Comparison of ENCODE assay signal across 12 cellular contexts in the genomic region with DNA sequence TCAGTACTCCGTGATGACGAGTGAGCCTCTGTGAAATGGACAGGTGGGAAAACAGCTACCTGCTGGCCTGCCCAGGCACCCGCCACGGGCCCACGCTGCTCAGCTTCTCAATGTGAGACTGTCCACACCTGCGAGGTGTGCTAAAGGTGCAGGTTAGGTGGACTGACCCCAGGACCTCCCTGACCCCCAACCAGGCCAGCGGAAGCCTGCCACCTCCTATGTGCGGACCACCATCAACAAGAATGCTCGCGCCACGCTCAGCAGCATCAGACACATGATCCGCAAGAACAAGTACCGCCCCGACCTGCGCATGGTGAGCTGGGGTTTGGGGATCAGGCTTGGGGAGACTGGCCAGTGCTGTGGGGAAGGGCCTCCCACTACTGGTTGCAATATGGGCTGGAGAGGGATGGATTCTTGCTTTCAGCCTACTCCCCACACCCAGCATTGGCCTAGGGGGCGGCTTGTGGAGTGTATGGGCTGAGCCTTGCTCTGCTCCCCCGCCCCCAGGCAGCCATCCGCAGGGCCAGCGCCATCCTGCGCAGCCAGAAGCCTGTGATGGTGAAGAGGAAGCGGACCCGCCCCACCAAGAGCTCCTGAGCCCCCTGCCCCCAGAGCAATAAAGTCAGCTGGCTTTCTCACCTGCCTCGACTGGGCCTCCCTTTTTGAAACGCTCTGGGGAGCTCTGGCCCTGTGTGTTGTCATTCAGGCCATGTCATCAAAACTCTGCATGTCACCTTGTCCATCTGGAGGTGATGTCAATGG. TPM values are rescaled to one million over a fixed set of nuclear protein-coding genes. Genes with fewer than 3 reads are reported as not detected.
DNase-seq lines count a peak whose midpoint lies in the region; ATAC-seq and TF ChIP-seq lines count a peak whose summit lies in the region.
"Had no signal": no experiment of that assay in that cellular context is flagged by ENCODE, and none has a peak within 500 bp of the region (broad histone marks: within the 10 kb centered on the region; RNA-seq: fewer than 3 reads in every experiment).

No MANE protein-coding gene starts in this region.

- H3K4me1 ChIP-seq in heart left ventricle, result peaks cover 14 to 62% (median 42%) of the 10 kb centered on the region in 12 donors

- H3K36me3 Mint-ChIP-seq in activated T-helper 17 cell treated with anti-CD3 and anti-CD28 coated beads, Interleukin-2, amount 50 U/mL, for 72 hours (ENCODE audit: low read depth), result peaks cover 73% of the 10 kb centered on the region
- H3K36me3 Mint-ChIP-seq in immature natural killer cell, result peaks cover 0 to 21% (median 8%) of the 10 kb centered on the region in 3 donors

- H3K9me3 Mint-ChIP-seq in activated T-helper 17 cell treated with anti-CD3 and anti-CD28 coated beads, Interleukin-2, amount 50 U/mL, for 72 hours, result no peaks in the 10 kb centered on the region
- H3K9me3 Mint-ChIP-seq in immature natural killer cell, result no peaks in the 10 kb centered on the region

- DNase-seq in heart left ventricle (no peak), cardiac septum (ENCODE audit: low spot score) (no peak), immature natural killer cell (no peak), substantia nigra (lab: John Stamatoyannopoulos, UW) (no peak), GF-D8 (lab: John Stamatoyannopoulos, UW) (no peak), SHP77 treated with DMSO at 0.1 percent for 48 hours (lab: John Stamatoyannopoulos, UW) (no peak), SW 1271 (lab: John Stamatoyannopoulos, UW) (no peak)
- DNase-seq: adrenal gland, DMS 273 treated with DMSO at 0.1 percent for 48 hours, NCI-H345, posterior cingulate gyrus had no signal

- H3K9me3 ChIP-seq in heart left ventricle, result no peaks in the 10 kb centered on the region
- H3K9me3 ChIP-seq: adrenal gland had no signal

- WGBS in heart left ventricle, 4 donors, result 87 to 89% (median 88%) methylated on average over 19 to 24 of the region's 24 CpGs

- H3K27me3 Mint-ChIP-seq in activated T-helper 17 cell treated with anti-CD3 and anti-CD28 coated beads, Interleukin-2, amount 50 U/mL, for 72 hours, result no peaks in the 10 kb centered on the region
- peaks cover 13 to 27% (median 16%) of the 10 kb centered on the region in 3 donors for H3K27me3 Mint-ChIP-seq in immature natural killer cell (ENCODE audit: low read depth in 3 of 3)

- no peak for TF ChIP-seq POLR2A in heart left ventricle (IDR thresholded peaks at IDR 0.05)

- H3K27me3 ChIP-seq in heart left ventricle, result no peaks in the 10 kb centered on the region
- H3K27me3 ChIP-seq: adrenal gland had no signal

- ATAC-seq in heart left ventricle, result no peak
- no peak for ATAC-seq in activated T-helper 17 cell treated with anti-CD3 and anti-CD28 coated beads, Interleukin-2, amount 50 U/mL, for 72 hours (replicated peaks)

- H3K27ac ChIP-seq in heart left ventricle, result no peak overlapping the region
- H3K27ac ChIP-seq in substantia nigra (ENCODE audit: low read depth, low read length, poor library complexity, severe bottlenecking), result peak overlapping the region; percentile 84
- H3K27ac ChIP-seq: adrenal gland had no signal

- peak overlapping the region in 9 of 12 donors; percentile 62 to 87 (median 78) for H3K4me3 ChIP-seq in heart left ventricle

- H3K36me3 ChIP-seq in heart left ventricle, result peaks cover 0 to 62% (median 48%) of the 10 kb centered on the region in 9 donors

- peaks cover 14% of the 10 kb centered on the region for H3K4me1 Mint-ChIP-seq in activated T-helper 17 cell treated with anti-CD3 and anti-CD28 coated beads, Interleukin-2, amount 50 U/mL, for 72 hours
- peaks cover 56 to 72% of the 10 kb centered on the region in 2 donors for H3K4me1 Mint-ChIP-seq in immature natural killer cell

- H3K27ac Mint-ChIP-seq in activated T-helper 17 cell treated with anti-CD3 and anti-CD28 coated beads, Interleukin-2, amount 50 U/mL, for 72 hours, result peak overlapping the region; percentile 100
- peak overlapping the region in 5 of 6 donors; percentile 48 to 99 (median 79) for H3K27ac Mint-ChIP-seq in immature natural killer cell

- TF ChIP-seq CTCF in heart left ventricle (IDR thresholded peaks at IDR 0.05), result no peak

- intact Hi-C loops in heart left ventricle (cut with DNase I) (loop anchor here in 3 of 10 donors (2.0 to 10.0 kb wide), 3 partner anchors 17 to 247 kb away; no protein-coding TSS in a partner anchor), cardiac septum (cut with DNase I) (loop anchor here (2.0 kb wide), 1 partner anchor 17 kb away; no protein-coding TSS in a partner anchor)

- peak overlapping the region; percentile 100 for H3K4me3 Mint-ChIP-seq in activated T-helper 17 cell treated with anti-CD3 and anti-CD28 coated beads, Interleukin-2, amount 50 U/mL, for 72 hours
- peak overlapping the region; percentile 94 to 100 (median 98) for H3K4me3 Mint-ChIP-seq in immature natural killer cell

RNA-seq across cellular contexts. Expression of a gene that starts 2.2 kb away (rescaled TPM):
- total RNA-seq in heart left ventricle (1,000 to 10,000 TPM in 1 of 9 donors, 100 to 1,000 TPM in 8; 196 to 1,019 (median 565) TPM), cardiac septum (479 TPM)
- polyA plus RNA-seq in heart left ventricle (1,000 to 10,000 TPM in 1 of 2 donors, 100 to 1,000 TPM in 1; 768 to 1,391 TPM), immature natural killer cell (100 to 1,000 TPM; 118 to 365 (median 350) TPM)
- 1,000 to 10,000 TPM; 2,155 to 2,438 TPM for total RNA-seq in activated T-helper 17 cell treated with anti-CD3 and anti-CD28 coated beads, Interleukin-2, amount 50 U/mL, for 72 hours

RNA-seq across cellular contexts. Expression of a gene that starts 3.8 kb away (rescaled TPM):
- 1 to 10 TPM in 2 of 9 donors, under 1 TPM in 5, not detected in 2; 0.35 to 2.2 (median 0.56) TPM for total RNA-seq in heart left ventricle
- not detected for polyA plus RNA-seq in heart left ventricle
- total RNA-seq in cardiac septum, result 0.65 TPM
- 10 to 100 TPM in 1 of 2 donors, 1 to 10 TPM in 1; 7.2 to 11.5 TPM for total RNA-seq in activated T-helper 17 cell treated with anti-CD3 and anti-CD28 coated beads, Interleukin-2, amount 50 U/mL, for 72 hours
- polyA plus RNA-seq in immature natural killer cell, result 1 to 10 TPM in 1 of 3 donors, not detected in 2; 1.0 TPM

RNA-seq across cellular contexts. Expression of a gene that starts 11.3 kb away (rescaled TPM):
- total RNA-seq in heart left ventricle, result not detected
- polyA plus RNA-seq in heart left ventricle, result not detected
- total RNA-seq in cardiac septum, result not detected
- not detected for total RNA-seq in activated T-helper 17 cell treated with anti-CD3 and anti-CD28 coated beads, Interleukin-2, amount 50 U/mL, for 72 hours
- not detected for polyA plus RNA-seq in immature natural killer cell

RNA-seq across cellular contexts. Expression of a gene that starts 17.7 kb away (rescaled TPM):
- under 1 TPM in 2 of 9 donors, not detected in 7; 0.11 to 0.43 TPM for total RNA-seq in heart left ventricle
- under 1 TPM in 1 of 2 donors, not detected in 1; 0.25 TPM for polyA plus RNA-seq in heart left ventricle
- total RNA-seq in cardiac septum, result not detected
- total RNA-seq in activated T-helper 17 cell treated with anti-CD3 and anti-CD28 coated beads, Interleukin-2, amount 50 U/mL, for 72 hours, result under 1 TPM; 0.15 to 0.95 TPM
- polyA plus RNA-seq in immature natural killer cell, result not detected

RNA-seq across cellular contexts. Expression of a gene that starts 19.7 kb away (rescaled TPM):
- total RNA-seq in heart left ventricle (10 to 100 TPM; 16.5 to 51.8 (median 29.1) TPM), cardiac septum (28.4 TPM)
- polyA plus RNA-seq in heart left ventricle (10 to 100 TPM; 10.9 to 27.3 TPM), immature natural killer cell (10 to 100 TPM; 40.2 to 72.1 (median 47.0) TPM)
- total RNA-seq in activated T-helper 17 cell treated with anti-CD3 and anti-CD28 coated beads, Interleukin-2, amount 50 U/mL, for 72 hours, result 100 to 1,000 TPM; 183 to 343 TPM
